In genomic region chr6:12119085-12119588, GRCh38 we compare ENCODE assay signal across 7 cellular contexts.
DNase-seq lines count a peak whose midpoint lies in the region; ATAC-seq, FAIRE-seq and TF ChIP-seq lines count a peak whose summit lies in the region.

No MANE protein-coding gene starts in this region.

- FAIRE-seq in GM19239 (lab: Jason Lieb, UNC) (peak; percentile 98), small intestine (lab: Jason Lieb, UNC) (no peak)

- no peak overlapping the region for H3K4me3 ChIP-seq in small intestine (ENCODE audit: low read depth in 1 of 2, low read length in 2 of 2)
- no peak overlapping the region for H3K4me3 ChIP-seq in ascending aorta

- TF ChIP-seq CTCF in ascending aorta (IDR thresholded peaks at IDR 0.05): no peak

- DNase-seq in GM19239 (ENCODE audit: insufficient read length, low spot score) (no peak), small intestine (peak; percentile 18), DMS 273 treated with DMSO at 0.1 percent for 48 hours (lab: John Stamatoyannopoulos, UW) (no peak), ascending aorta (ENCODE audit: low spot score in 2 of 2) (no peak), mesenteric fat pad (ENCODE audit: low spot score) (no peak)
- DNase-seq in activated T-cell treated with anti-CD3 and anti-CD28 coated beads, Interleukin-2, amount 50 U/mL, for 48 hours: peak; percentile 32 to 34

- peak; percentile 85 for ATAC-seq in HG02981 (IDR thresholded peaks at IDR 0.05; ENCODE audit: unreplicated experiment)

- H3K4me1 ChIP-seq in small intestine (ENCODE audit: control insufficient read depth in 2 of 2, insufficient read depth in 1 of 2, low read depth in 1 of 2, low read length in 1 of 2) (peaks cover 2 to 3% of the 10 kb centered on the region in 2 donors), ascending aorta (no peaks in the 10 kb centered on the region)

- H3K27ac ChIP-seq in small intestine (ENCODE audit: low read depth in 1 of 2, low read length in 1 of 2) (no peak overlapping the region), ascending aorta (no peak overlapping the region)

- intact Hi-C loops in ascending aorta (cut with DNase I): no loop called here

- H3K36me3 ChIP-seq in small intestine (ENCODE audit: control insufficient read depth in 2 of 2, insufficient read depth in 2 of 2, low read length in 2 of 2) (peaks cover 8 to 9% of the 10 kb centered on the region in 2 donors), ascending aorta (peaks cover 7 to 27% of the 10 kb centered on the region in 2 donors)

- H3K9me3 ChIP-seq in small intestine (ENCODE audit: control insufficient read depth, low read depth) (no peaks in the 10 kb centered on the region), ascending aorta (peaks cover 0 to 22% of the 10 kb centered on the region in 2 donors)

- H3K27me3 ChIP-seq in small intestine (ENCODE audit: control insufficient read depth in 2 of 2, insufficient read depth in 2 of 2, low read length in 2 of 2) (no peaks in the 10 kb centered on the region), ascending aorta (no peaks in the 10 kb centered on the region)

- 14 to 25% (median 21%) methylated on average over 2 of the region's 2 CpGs for WGBS in small intestine, 3 donors

Comparison
In these comparisons a context has a peak if more than half of its experiments do, and no peak if none do; other contexts are left out.
1. DNase-seq: peak in activated T-cell treated with anti-CD3 and anti-CD28 coated beads, Interleukin-2, amount 50 U/mL, for 48 hours (2 of 2) and small intestine (single experiment); none in GM19239 (single experiment), DMS 273 treated with DMSO at 0.1 percent for 48 hours (single experiment), ascending aorta (0 of 2) and mesenteric fat pad (single experiment).